ENCODE assay signal across 2 cellular contexts in the genomic region with DNA sequence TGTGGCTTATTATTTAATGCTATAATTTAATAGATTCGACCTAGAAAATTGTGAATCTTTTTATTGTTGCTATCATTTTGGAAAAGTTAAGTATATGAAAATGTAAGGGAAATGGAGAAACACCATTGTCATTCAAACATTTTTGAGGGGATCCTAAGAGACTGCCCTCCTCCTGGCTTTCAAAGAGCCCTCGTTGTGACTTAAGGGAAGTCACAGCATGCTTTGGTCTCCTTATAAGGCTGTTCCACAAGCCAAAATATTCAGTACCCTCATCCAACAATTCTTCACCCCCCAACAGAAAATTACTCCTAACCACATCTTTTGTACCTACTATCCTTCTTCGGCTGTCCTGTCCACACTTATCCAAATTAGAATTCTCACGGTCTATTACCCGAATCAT.
TF ChIP-seq lines count a peak whose summit lies in the region.

No MANE protein-coding gene starts in this region.

TF ChIP-seq in GM23338, 12 proteins besides CTCF, POLR2A, EP300 and RAD21 (continued from another document):
- TF ChIP-seq REST (IDR thresholded peaks at IDR 0.05; ENCODE audit: unreplicated experiment) = no peak
- TF ChIP-seq ZNF462 (CRISPR knock-in tag; IDR thresholded peaks at IDR 0.05) = 0 out of 2 replicates have a peak, but pooled peaks have one; percentile 32
- TF ChIP-seq ZNF114 (CRISPR knock-in tag; IDR thresholded peaks at IDR 0.05) = no peak
- no peak for TF ChIP-seq STAT1 (IDR thresholded peaks at IDR 0.05; ENCODE audit: unreplicated experiment)
TF ChIP-seq in GM23338: peak in this region for 1.

TF ChIP-seq in WTC11, 78 proteins besides CTCF, POLR2A, EP300 and RAD21 (continued from another document):
- TF ChIP-seq STAT6 (CRISPR knock-in tag; conservative IDR thresholded peaks at IDR 0.05; ENCODE audit: low read depth) (no peak), IRF1 (CRISPR knock-in tag; IDR thresholded peaks at IDR 0.05) (no peak), ZNF121 (CRISPR knock-in tag; IDR thresholded peaks at IDR 0.05) (no peak), ZSCAN18 (CRISPR knock-in tag; IDR thresholded peaks at IDR 0.05) (no peak), FOXK1 (CRISPR knock-in tag; IDR thresholded peaks at IDR 0.05) (no peak), FOXP1 (CRISPR knock-in tag; IDR thresholded peaks at IDR 0.05; ENCODE audit: borderline replicate concordance) (no peak), HMGA2 (CRISPR knock-in tag; IDR thresholded peaks at IDR 0.05) (no peak)
- TF ChIP-seq, protein P1, sequence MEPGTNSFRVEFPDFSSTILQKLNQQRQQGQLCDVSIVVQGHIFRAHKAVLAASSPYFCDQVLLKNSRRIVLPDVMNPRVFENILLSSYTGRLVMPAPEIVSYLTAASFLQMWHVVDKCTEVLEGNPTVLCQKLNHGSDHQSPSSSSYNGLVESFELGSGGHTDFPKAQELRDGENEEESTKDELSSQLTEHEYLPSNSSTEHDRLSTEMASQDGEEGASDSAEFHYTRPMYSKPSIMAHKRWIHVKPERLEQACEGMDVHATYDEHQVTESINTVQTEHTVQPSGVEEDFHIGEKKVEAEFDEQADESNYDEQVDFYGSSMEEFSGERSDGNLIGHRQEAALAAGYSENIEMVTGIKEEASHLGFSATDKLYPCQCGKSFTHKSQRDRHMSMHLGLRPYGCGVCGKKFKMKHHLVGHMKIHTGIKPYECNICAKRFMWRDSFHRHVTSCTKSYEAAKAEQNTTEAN (CRISPR knock-in tag; IDR thresholded peaks at IDR 0.05) = no peak
- TF ChIP-seq, protein P2, sequence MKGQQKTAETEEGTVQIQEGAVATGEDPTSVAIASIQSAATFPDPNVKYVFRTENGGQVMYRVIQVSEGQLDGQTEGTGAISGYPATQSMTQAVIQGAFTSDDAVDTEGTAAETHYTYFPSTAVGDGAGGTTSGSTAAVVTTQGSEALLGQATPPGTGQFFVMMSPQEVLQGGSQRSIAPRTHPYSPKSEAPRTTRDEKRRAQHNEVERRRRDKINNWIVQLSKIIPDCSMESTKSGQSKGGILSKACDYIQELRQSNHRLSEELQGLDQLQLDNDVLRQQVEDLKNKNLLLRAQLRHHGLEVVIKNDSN (CRISPR knock-in tag; IDR thresholded peaks at IDR 0.05) = no peak
- TF ChIP-seq, protein P3, sequence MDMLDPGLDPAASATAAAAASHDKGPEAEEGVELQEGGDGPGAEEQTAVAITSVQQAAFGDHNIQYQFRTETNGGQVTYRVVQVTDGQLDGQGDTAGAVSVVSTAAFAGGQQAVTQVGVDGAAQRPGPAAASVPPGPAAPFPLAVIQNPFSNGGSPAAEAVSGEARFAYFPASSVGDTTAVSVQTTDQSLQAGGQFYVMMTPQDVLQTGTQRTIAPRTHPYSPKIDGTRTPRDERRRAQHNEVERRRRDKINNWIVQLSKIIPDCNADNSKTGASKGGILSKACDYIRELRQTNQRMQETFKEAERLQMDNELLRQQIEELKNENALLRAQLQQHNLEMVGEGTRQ (CRISPR knock-in tag; IDR thresholded peaks at IDR 0.05) = no peak
